1 cellular context compared by ENCODE assay signal in the genomic region with DNA sequence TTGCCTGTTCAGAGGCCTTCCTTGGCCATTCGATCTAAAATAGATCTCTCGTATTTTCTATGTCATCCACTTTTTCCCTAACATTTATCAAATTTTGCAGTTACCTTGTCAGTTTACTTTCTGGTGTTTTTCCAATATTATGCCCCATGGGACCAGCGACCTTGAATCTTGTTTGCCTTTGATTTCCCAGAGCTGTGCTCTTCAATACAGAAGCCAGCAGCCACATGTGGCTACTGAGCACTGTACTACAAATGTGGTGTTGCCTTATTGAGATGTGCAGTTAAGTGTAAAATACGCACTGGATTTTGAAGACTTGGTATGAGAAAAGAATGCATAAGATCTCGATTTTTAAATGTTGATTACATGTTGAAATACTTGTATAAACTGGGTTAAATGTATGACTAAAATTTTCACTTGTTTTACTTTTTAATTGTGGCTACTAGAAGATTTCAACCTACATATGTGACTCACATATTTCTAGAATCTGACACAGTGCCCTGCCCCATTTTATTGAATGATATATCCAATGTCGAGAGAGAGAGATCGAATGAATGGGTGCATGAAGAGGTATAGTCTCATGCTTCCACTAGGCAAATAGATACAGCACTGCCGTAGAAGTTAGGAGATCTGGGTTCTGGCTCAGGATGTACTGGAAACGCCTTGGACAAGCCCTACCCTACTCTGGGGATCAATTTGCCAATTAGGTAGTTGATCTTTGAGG.
TF ChIP-seq lines count a peak whose summit lies in the region.

No MANE protein-coding gene starts in this region.

TF ChIP-seq in HCT116, 20 proteins besides CTCF, POLR2A, EP300 and RAD21:
- TF ChIP-seq TCF7L2 (IDR thresholded peaks at IDR 0.05; ENCODE audit: borderline replicate concordance, extremely low read depth, insufficient read depth, insufficient read length): no peak
- no peak for TF ChIP-seq SIN3A (IDR thresholded peaks at IDR 0.05; ENCODE audit: low read depth)
- TF ChIP-seq ELF1 (IDR thresholded peaks at IDR 0.05; ENCODE audit: borderline replicate concordance, low read depth): no peak
- no peak for TF ChIP-seq EGR1 (IDR thresholded peaks at IDR 0.05; ENCODE audit: low read depth)
- TF ChIP-seq FOSL1 (IDR thresholded peaks at IDR 0.05; ENCODE audit: low read depth): no peak
- no peak for TF ChIP-seq ZFX (IDR thresholded peaks at IDR 0.05)
- no peak for TF ChIP-seq ZNF274 (IDR thresholded peaks at IDR 0.05; ENCODE audit: low read depth, low read length)
- TF ChIP-seq POLR2AphosphoS5 (IDR thresholded peaks at IDR 0.05; ENCODE audit: low read depth, low read length): no peak
- TF ChIP-seq EZH2 (IDR thresholded peaks at IDR 0.05): no peak
- no peak for TF ChIP-seq JUND (IDR thresholded peaks at IDR 0.05)
- TF ChIP-seq, protein P1, sequence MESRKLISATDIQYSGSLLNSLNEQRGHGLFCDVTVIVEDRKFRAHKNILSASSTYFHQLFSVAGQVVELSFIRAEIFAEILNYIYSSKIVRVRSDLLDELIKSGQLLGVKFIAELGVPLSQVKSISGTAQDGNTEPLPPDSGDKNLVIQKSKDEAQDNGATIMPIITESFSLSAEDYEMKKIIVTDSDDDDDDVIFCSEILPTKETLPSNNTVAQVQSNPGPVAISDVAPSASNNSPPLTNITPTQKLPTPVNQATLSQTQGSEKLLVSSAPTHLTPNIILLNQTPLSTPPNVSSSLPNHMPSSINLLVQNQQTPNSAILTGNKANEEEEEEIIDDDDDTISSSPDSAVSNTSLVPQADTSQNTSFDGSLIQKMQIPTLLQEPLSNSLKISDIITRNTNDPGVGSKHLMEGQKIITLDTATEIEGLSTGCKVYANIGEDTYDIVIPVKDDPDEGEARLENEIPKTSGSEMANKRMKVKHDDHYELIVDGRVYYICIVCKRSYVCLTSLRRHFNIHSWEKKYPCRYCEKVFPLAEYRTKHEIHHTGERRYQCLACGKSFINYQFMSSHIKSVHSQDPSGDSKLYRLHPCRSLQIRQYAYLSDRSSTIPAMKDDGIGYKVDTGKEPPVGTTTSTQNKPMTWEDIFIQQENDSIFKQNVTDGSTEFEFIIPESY (IDR thresholded peaks at IDR 0.05; ENCODE audit: extremely low read depth, insufficient replicate concordance, low read length): no peak
- TF ChIP-seq, protein P2, sequence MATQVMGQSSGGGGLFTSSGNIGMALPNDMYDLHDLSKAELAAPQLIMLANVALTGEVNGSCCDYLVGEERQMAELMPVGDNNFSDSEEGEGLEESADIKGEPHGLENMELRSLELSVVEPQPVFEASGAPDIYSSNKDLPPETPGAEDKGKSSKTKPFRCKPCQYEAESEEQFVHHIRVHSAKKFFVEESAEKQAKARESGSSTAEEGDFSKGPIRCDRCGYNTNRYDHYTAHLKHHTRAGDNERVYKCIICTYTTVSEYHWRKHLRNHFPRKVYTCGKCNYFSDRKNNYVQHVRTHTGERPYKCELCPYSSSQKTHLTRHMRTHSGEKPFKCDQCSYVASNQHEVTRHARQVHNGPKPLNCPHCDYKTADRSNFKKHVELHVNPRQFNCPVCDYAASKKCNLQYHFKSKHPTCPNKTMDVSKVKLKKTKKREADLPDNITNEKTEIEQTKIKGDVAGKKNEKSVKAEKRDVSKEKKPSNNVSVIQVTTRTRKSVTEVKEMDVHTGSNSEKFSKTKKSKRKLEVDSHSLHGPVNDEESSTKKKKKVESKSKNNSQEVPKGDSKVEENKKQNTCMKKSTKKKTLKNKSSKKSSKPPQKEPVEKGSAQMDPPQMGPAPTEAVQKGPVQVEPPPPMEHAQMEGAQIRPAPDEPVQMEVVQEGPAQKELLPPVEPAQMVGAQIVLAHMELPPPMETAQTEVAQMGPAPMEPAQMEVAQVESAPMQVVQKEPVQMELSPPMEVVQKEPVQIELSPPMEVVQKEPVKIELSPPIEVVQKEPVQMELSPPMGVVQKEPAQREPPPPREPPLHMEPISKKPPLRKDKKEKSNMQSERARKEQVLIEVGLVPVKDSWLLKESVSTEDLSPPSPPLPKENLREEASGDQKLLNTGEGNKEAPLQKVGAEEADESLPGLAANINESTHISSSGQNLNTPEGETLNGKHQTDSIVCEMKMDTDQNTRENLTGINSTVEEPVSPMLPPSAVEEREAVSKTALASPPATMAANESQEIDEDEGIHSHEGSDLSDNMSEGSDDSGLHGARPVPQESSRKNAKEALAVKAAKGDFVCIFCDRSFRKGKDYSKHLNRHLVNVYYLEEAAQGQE (IDR thresholded peaks at IDR 0.05; ENCODE audit: low read depth): no peak
- TF ChIP-seq YY1 (IDR thresholded peaks at IDR 0.05; ENCODE audit: extremely low read depth, insufficient replicate concordance, low read depth, low read length): no peak
- TF ChIP-seq, protein P3, sequence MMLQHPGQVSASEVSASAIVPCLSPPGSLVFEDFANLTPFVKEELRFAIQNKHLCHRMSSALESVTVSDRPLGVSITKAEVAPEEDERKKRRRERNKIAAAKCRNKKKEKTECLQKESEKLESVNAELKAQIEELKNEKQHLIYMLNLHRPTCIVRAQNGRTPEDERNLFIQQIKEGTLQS (IDR thresholded peaks at IDR 0.05): no peak
- no peak for TF ChIP-seq CBX3 (IDR thresholded peaks at IDR 0.05; ENCODE audit: low read depth)
- TF ChIP-seq SRF (IDR thresholded peaks at IDR 0.05; ENCODE audit: low read depth): no peak
